25 cellular contexts compared by ENCODE assay signal in genomic region chr10:63348210-63348850, GRCh38.
"Had no signal": no experiment of that assay in that cellular context is flagged by ENCODE, and none has a peak within 500 bp of the region (broad histone marks: within the 10 kb centered on the region; RNA-seq: fewer than 3 reads in every experiment).

No MANE protein-coding gene starts in this region.

- ATAC-seq: activated naive CD8-positive, alpha-beta T cell treated with anti-CD3 and anti-CD28 coated beads, Interleukin-2, amount 50 U/mL, for 24 hours; foreskin keratinocyte; heart left ventricle; left lung; lower lobe of right lung; natural killer cell; right cardiac atrium; stimulated activated naive B cell treated with anti-CD40 and anti-IgM and Interleukin-4, amounts not matched to agents 10 μg/mL and 1 μg/mL and 100 μg/mL, for 72 hours had no signal

- H3K4me3 ChIP-seq: breast epithelium, heart left ventricle, left lung, lower lobe of right lung, neural progenitor cell, stomach, suprapubic skin, tibial artery had no signal

- FAIRE-seq: endometrium had no signal

- DNase-seq: activated CD4-positive, alpha-beta memory T cell treated with anti-CD3 and anti-CD28 coated beads, Interleukin-2, amount 10 ng/mL, durations not matched to agents 7 days and 5 days; activated CD4-positive, alpha-beta T cell treated with anti-CD3 and anti-CD28 coated beads, Interleukin-2, amount 10 ng/mL, durations not matched to agents 7 days and 5 days; activated CD4-positive, CD25-positive, alpha-beta regulatory T cell treated with anti-CD3 and anti-CD28 coated beads, Interleukin-2, amount 50 U/mL, for 72 hours; activated CD8-positive, alpha-beta memory T cell treated with anti-CD3 and anti-CD28 coated beads, Interleukin-2, amount 50 U/mL, for 48 hours; activated naive CD8-positive, alpha-beta T cell treated with anti-CD3 and anti-CD28 coated beads, Interleukin-2, amount 50 U/mL, for 24 hours; activated T-cell treated with anti-CD3 and anti-CD28 coated beads, Interleukin-2, amount 50 U/mL, for 24 hours; foreskin keratinocyte; heart left ventricle; kidney glomerular epithelial cell; left lung; lower lobe of right lung; mesenchymal stem cell; natural killer cell; posterior cingulate gyrus; right cardiac atrium; stimulated activated CD4-positive, alpha-beta T cell treated with anti-CD3 and anti-CD28 coated beads, Interleukin-15, amount 100 ng/mL, for 24 hours; stimulated activated CD4-positive, alpha-beta T cell treated with anti-CD3 and anti-CD28 coated beads, Interleukin-2, amount 100 ng/mL, for 24 hours; stimulated activated naive B cell treated with anti-CD40 and anti-IgM and Interleukin-4, amounts not matched to agents 10 μg/mL and 1 μg/mL and 100 μg/mL, for 72 hours; stomach; T-helper 2 cell; tibial artery had no signal

- H3K27me3 ChIP-seq: breast epithelium, foreskin keratinocyte, heart left ventricle, left lung, neural progenitor cell, stomach, suprapubic skin, tibial artery had no signal

- H3K36me3 ChIP-seq: breast epithelium, heart left ventricle, left lung, lower lobe of right lung, neural progenitor cell, stomach, suprapubic skin had no signal
